10 cellular contexts compared by ENCODE assay signal in the genomic region with DNA sequence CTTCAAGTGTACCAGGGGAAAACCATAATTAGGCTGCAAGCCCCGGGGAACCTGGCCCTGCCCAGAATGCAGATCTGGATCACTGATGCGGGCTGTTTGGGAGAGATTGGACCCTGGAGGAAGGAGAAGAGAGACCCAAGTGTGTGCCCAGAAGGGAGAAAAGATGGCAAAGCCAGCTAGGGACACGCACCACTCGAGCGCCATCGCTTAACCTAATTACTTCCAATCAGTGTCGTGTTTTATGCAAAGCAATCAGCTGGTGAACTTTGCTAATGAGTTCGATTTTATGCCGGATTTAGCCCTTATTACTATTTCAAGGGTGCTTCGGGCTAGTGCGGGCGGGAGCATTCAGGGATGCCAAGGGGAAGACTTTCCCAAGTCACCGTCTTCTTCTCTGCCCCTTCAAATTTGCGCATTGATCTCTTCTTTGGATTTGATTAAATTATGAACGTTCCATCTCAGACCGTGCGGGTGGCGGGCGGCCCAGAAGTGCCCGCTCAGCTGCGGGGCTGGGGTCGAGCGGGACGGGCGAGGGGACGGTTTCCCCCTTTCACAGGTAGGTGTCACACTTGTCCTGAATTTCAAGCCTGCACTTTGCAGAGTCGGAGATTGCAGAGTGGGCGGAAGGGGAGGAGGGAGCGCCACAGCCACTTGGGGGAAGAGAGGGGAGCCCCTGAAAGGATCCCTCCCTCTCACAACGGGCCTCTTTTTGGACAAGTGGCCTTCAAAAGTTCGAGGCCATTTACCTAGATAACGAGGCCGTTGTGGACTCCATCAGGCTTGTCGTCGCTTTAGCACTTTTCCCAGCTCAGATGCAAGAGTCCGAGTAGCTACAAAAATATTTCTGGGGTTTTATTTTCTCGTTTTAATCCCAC. TPM values are rescaled to one million over a fixed set of nuclear protein-coding genes. Genes with fewer than 3 reads are reported as not detected.
DNase-seq lines count a peak whose midpoint lies in the region; ATAC-seq and TF ChIP-seq lines count a peak whose summit lies in the region.
"Had no signal": no experiment of that assay in that cellular context is flagged by ENCODE, and none has a peak within 500 bp of the region (broad histone marks: within the 10 kb centered on the region; RNA-seq: fewer than 3 reads in every experiment).

No MANE protein-coding gene starts in this region.

- H3K4me1 ChIP-seq in colonic mucosa, result peaks cover 12% of the 10 kb centered on the region

- H3K4me3 ChIP-seq in kidney epithelial cell (ENCODE audit: low read depth, low read length), result peak overlapping the region; percentile 36
- H3K4me3 ChIP-seq in colonic mucosa, result no peak overlapping the region

- DNase-seq in 8988T (peak; percentile 64), astrocyte of the hippocampus (ENCODE audit: low read depth, low spot score) (peak; percentile 30), kidney epithelial cell (ENCODE audit: low read depth) (no peak), colonic mucosa (no peak), SK-N-DZ (ENCODE audit: low spot score) (no peak)

- TF ChIP-seq CTCF in GM12874 (IDR thresholded peaks at IDR 0.05; ENCODE audit: insufficient read depth, low read depth, low read length) (0 out of 2 replicates have a peak, but pooled peaks have one; percentile 5), kidney epithelial cell (IDR thresholded peaks at IDR 0.05; ENCODE audit: insufficient read depth, low read length, poor library complexity, severe bottlenecking) (peak; percentile 38), colonic mucosa (IDR thresholded peaks at IDR 0.05) (no peak)

- H3K9me3 ChIP-seq in colonic mucosa, result no peaks in the 10 kb centered on the region

- no peak overlapping the region for H3K27ac ChIP-seq in colonic mucosa
- H3K27ac ChIP-seq: HL-60 had no signal

- intact Hi-C loops in colonic mucosa (cut with DNase I), result loop anchor here (10.0 kb wide), 1 partner anchor 650 kb away; the partner anchor contains the start of gene IRX3

- H3K9ac ChIP-seq in colonic mucosa (ENCODE audit: low read depth in 2 of 2, low read length in 2 of 2), result no peak overlapping the region

- ATAC-seq in HG03095 (IDR thresholded peaks at IDR 0.05; ENCODE audit: unreplicated experiment) (no peak), GM19351 (IDR thresholded peaks at IDR 0.05; ENCODE audit: unreplicated experiment) (no peak)
- ATAC-seq: activated CD4-positive, CD25-positive, alpha-beta regulatory T cell treated with anti-CD3 and anti-CD28 coated beads, Interleukin-2, amount 50 U/mL, for 24 hours had no signal

- H3K36me3 ChIP-seq in kidney epithelial cell (ENCODE audit: control insufficient read depth, insufficient read depth, low read length) (no peaks in the 10 kb centered on the region), colonic mucosa (no peaks in the 10 kb centered on the region)

- H3K27me3 ChIP-seq in kidney epithelial cell (ENCODE audit: control insufficient read depth, insufficient read depth, low read length) (peaks cover 74% of the 10 kb centered on the region), colonic mucosa (peaks cover 88% of the 10 kb centered on the region)

RNA-seq across cellular contexts. Expression of gene IRX5, which starts 4.1 kb away (rescaled TPM):
- 1.6 and 2.0 TPM in 2 replicates for total RNA-seq in kidney epithelial cell
- total RNA-seq in colonic mucosa, result under 1 TPM; 0.11 to 0.17 TPM
- polyA plus RNA-seq in SK-N-DZ (2014; cell fraction: cytosol; rRNA removed), result 4.6 and 6.1 TPM in 2 replicates
- 4.3 and 6.3 TPM in 2 replicates for polyA plus RNA-seq in SK-N-DZ (2014; cell fraction: nucleus; rRNA removed)

Comparison
In these comparisons a context has a peak if more than half of its experiments do, and no peak if none do; other contexts are left out.
1. DNase-seq: peak in 8988T (single experiment) and astrocyte of the hippocampus (single experiment); none in kidney epithelial cell (single experiment), colonic mucosa (single experiment) and SK-N-DZ (single experiment).